14 cellular contexts compared by ENCODE assay signal in genomic region chr16:46763147-46763546, GRCh38. TPM values are rescaled to one million over a fixed set of nuclear protein-coding genes. Genes with fewer than 3 reads are reported as not detected.
DNase-seq lines count a peak whose midpoint lies in the region; ATAC-seq and TF ChIP-seq lines count a peak whose summit lies in the region.
"Had no signal": no experiment of that assay in that cellular context is flagged by ENCODE, and none has a peak within 500 bp of the region (broad histone marks: within the 10 kb centered on the region; RNA-seq: fewer than 3 reads in every experiment).

No MANE protein-coding gene starts in this region.

- H3K9ac ChIP-seq in OCI-LY1 (ENCODE audit: low read length), result no peak overlapping the region; the same call in 1 of the 2 replicates
- H3K9ac ChIP-seq in skeletal muscle tissue (ENCODE audit: low read depth in 1 of 3, low read length in 3 of 3), result peak overlapping the region; percentile 18 to 86 (median 57)

- no peaks in the 10 kb centered on the region for H3K27me3 ChIP-seq in OCI-LY1 (ENCODE audit: insufficient read depth, low read length)
- peaks cover 0 to 2% (median 0%) of the 10 kb centered on the region in 3 donors for H3K27me3 ChIP-seq in skeletal muscle tissue (ENCODE audit: control insufficient read depth in 3 of 3, insufficient read depth in 3 of 3, low read length in 3 of 3)
- H3K27me3 ChIP-seq: tibial nerve had no signal

- H3K4me3 ChIP-seq in OCI-LY1 (ENCODE audit: low read depth, low read length, poor library complexity, severe bottlenecking), result no peak overlapping the region
- peak overlapping the region; percentile 54 to 78 (median 72) for H3K4me3 ChIP-seq in skeletal muscle tissue (ENCODE audit: low read length in 3 of 3)
- H3K4me3 ChIP-seq: tibial nerve had no signal

- H3K4me2 ChIP-seq in OCI-LY1 (ENCODE audit: low read length), result peak overlapping the region; percentile 3; the same call in 1 of the 2 replicates

- H3K9me3 ChIP-seq in OCI-LY1 (ENCODE audit: low read length) (no peaks in the 10 kb centered on the region), skeletal muscle tissue (ENCODE audit: control insufficient read depth in 3 of 3, low read length in 3 of 3) (no peaks in the 10 kb centered on the region)
- H3K9me3 ChIP-seq: tibial nerve had no signal

- no peaks in the 10 kb centered on the region for H3K9me2 ChIP-seq in OCI-LY1 (ENCODE audit: low read depth, low read length)

- H3K4me1 ChIP-seq in OCI-LY1 (ENCODE audit: insufficient read depth, low read length, severe bottlenecking), result peaks cover 32% of the 10 kb centered on the region
- H3K4me1 ChIP-seq in skeletal muscle tissue (ENCODE audit: control insufficient read depth in 3 of 3, insufficient read depth in 3 of 3, low read length in 3 of 3), result peaks cover 7 to 41% (median 35%) of the 10 kb centered on the region in 3 donors
- H3K4me1 ChIP-seq: tibial nerve had no signal

- no peaks in the 10 kb centered on the region for H3K79me2 ChIP-seq in OCI-LY1 (ENCODE audit: insufficient read depth, low read length)

- H3K27ac ChIP-seq in OCI-LY1 (ENCODE audit: low read depth, low read length, poor library complexity, severe bottlenecking) (peak overlapping the region; percentile 52), skeletal muscle tissue (ENCODE audit: low read depth, low read length) (peak overlapping the region; percentile 46)
- H3K27ac ChIP-seq: RWPE1, tibial nerve had no signal

- peak; percentile 61 for DNase-seq in DMS53 (lab: John Stamatoyannopoulos, UW)
- DNase-seq in DMS53 treated with DMSO at 0.1 percent for 48 hours (lab: John Stamatoyannopoulos, UW; ENCODE audit: unreplicated experiment), result no peak
- peak; percentile 74 for DNase-seq in left cardiac atrium
- DNase-seq: cortex of kidney; HCEC 1CT; naive thymus-derived CD8-positive, alpha-beta T cell; NCI-H187 had no signal

- intact Hi-C loops in left cardiac atrium (cut with DNase I), result no loop called here

- ATAC-seq in left cardiac atrium (peak; percentile 84 to 86), HG03097 (IDR thresholded peaks at IDR 0.05; ENCODE audit: low FRiP score, unreplicated experiment) (no peak), HG02610 (IDR thresholded peaks at IDR 0.05; ENCODE audit: unreplicated experiment) (no peak), HG02759 (IDR thresholded peaks at IDR 0.05; ENCODE audit: unreplicated experiment) (no peak)
- ATAC-seq: naive thymus-derived CD8-positive, alpha-beta T cell had no signal

- H3K36me3 ChIP-seq in OCI-LY1 (ENCODE audit: insufficient read depth, low read length) (no peaks in the 10 kb centered on the region), skeletal muscle tissue (ENCODE audit: control insufficient read depth in 3 of 3, insufficient read depth in 3 of 3, low read length in 3 of 3) (no peaks in the 10 kb centered on the region)
- H3K36me3 ChIP-seq: tibial nerve had no signal

- no peaks in the 10 kb centered on the region for H4K20me1 ChIP-seq in OCI-LY1 (ENCODE audit: insufficient read depth, low read length)

- no peak for TF ChIP-seq CTCF in OCI-LY1 (IDR thresholded peaks at IDR 0.05; ENCODE audit: low read length)

- no peak overlapping the region for H2AFZ ChIP-seq in OCI-LY1 (ENCODE audit: low read length)

- H3F3A ChIP-seq in OCI-LY1 (ENCODE audit: insufficient read depth, low read length), result no peaks in the 10 kb centered on the region

RNA-seq across cellular contexts. Expression of gene MYLK3, which starts 15.0 kb away (rescaled TPM):
- total RNA-seq in left cardiac atrium (100 to 1,000 TPM; 230 to 333 TPM), skeletal muscle tissue (13.6 TPM)

Comparison
In these comparisons a context has a peak if more than half of its experiments do, and no peak if none do; other contexts are left out.
1. ATAC-seq: peak in left cardiac atrium (2 of 2); none in HG03097 (single experiment), HG02610 (single experiment) and HG02759 (single experiment).
2. RNA of gene MYLK3, which starts 15.0 kb away (total RNA-seq): 230 to 333 TPM in left cardiac atrium; 13.6 TPM in skeletal muscle tissue (single experiment); every median in the first group is over 10 times any median in the second.